8 cellular contexts compared by ENCODE assay signal in genomic region chr1:12595839-12596821, GRCh38. TPM values are rescaled to one million over a fixed set of nuclear protein-coding genes. Genes with fewer than 3 reads are reported as not detected.
DNase-seq lines count a peak whose midpoint lies in the region; ATAC-seq, FAIRE-seq and TF ChIP-seq lines count a peak whose summit lies in the region.

No MANE protein-coding gene starts in this region.

- no peaks in the 10 kb centered on the region for H3K9me3 ChIP-seq in heart right ventricle
- no peaks in the 10 kb centered on the region for H3K9me3 ChIP-seq in pancreas

- FAIRE-seq in pancreas (lab: Jason Lieb, UNC): no peak

- H3K4me1 ChIP-seq in heart right ventricle: peaks cover 70 to 100% (median 94%) of the 10 kb centered on the region in 9 donors
- peaks cover 24 to 54% (median 30%) of the 10 kb centered on the region in 3 donors for H3K4me1 ChIP-seq in pancreas

- intact Hi-C loops in heart right ventricle (cut with DNase I): loop anchor here in 2 of 10 donors (2.0 to 5.0 kb wide), 2 partner anchors 21 to 144 kb away; no protein-coding TSS in a partner anchor
- intact Hi-C loops in pancreas (cut with DNase I): no loop called here

- peak overlapping the region; percentile 72 to 95 (median 91) for H3K27ac ChIP-seq in heart right ventricle
- H3K27ac ChIP-seq in pancreas: peak overlapping the region; percentile 31 to 85 (median 57)

- 9 to 10% methylated on average over 41 to 56 of the region's 56 CpGs for whole genome bisulfite sequencing in heart right ventricle, 2 donors
- 53 to 56% methylated on average over 46 to 56 of the region's 56 CpGs for WGBS in pancreas, 2 donors

- TF ChIP-seq CTCF in heart right ventricle (IDR thresholded peaks at IDR 0.05) (no peak), pancreas (IDR thresholded peaks at IDR 0.05) (no peak)

- H3K36me3 ChIP-seq in heart right ventricle: peaks cover 0 to 4% (median 0%) of the 10 kb centered on the region in 9 donors
- H3K36me3 ChIP-seq in pancreas: peaks cover 0 to 6% (median 0%) of the 10 kb centered on the region in 3 donors

- peak; percentile 81 for ATAC-seq in GM18498 (IDR thresholded peaks at IDR 0.05; ENCODE audit: unreplicated experiment)
- peak; percentile 61 to 82 (median 72) for ATAC-seq in heart right ventricle
- peak; percentile 52 to 78 (median 72) for ATAC-seq in pancreas
- no peak for ATAC-seq in HG03520 (IDR thresholded peaks at IDR 0.05; ENCODE audit: unreplicated experiment)

- peak overlapping the region in 9 of 10 donors; percentile 14 to 46 (median 39) for H3K4me3 ChIP-seq in heart right ventricle
- peak overlapping the region in 1 of 4 donors; percentile 22 for H3K4me3 ChIP-seq in pancreas

- DNase-seq in HuH-7.5 (ENCODE audit: low spot score): peak; percentile 79
- DNase-seq in amniotic epithelial cell (ENCODE audit: low read depth): peak; percentile 99
- DNase-seq in heart right ventricle: peak; percentile 83 to 89
- DNase-seq in pancreas: peak; percentile 59 to 87 (median 70)
- DNase-seq in NCI-H2081 treated with DMSO at 0.1 percent for 48 hours (lab: John Stamatoyannopoulos, UW): no peak
- no peak for DNase-seq in LoVo (ENCODE audit: low spot score)

- H3K27me3 ChIP-seq in heart right ventricle: peaks cover 0 to 4% (median 0%) of the 10 kb centered on the region in 7 donors
- H3K27me3 ChIP-seq in pancreas: no peaks in the 10 kb centered on the region

RNA-seq across cellular contexts. Expression of gene DHRS3, which starts 21.9 kb away (rescaled TPM):
- total RNA-seq in heart right ventricle (10 to 100 TPM; 50.8 to 88.3 (median 63.7) TPM), pancreas (10 to 100 TPM; 51.3 to 98.6 (median 71.0) TPM)
- polyA plus RNA-seq in heart right ventricle (10 to 100 TPM; 39.9 to 93.5 TPM), pancreas (10 to 100 TPM; 47.7 to 48.2 TPM)

RNA-seq across cellular contexts. Expression of gene AADACL4, which starts 47.8 kb away (rescaled TPM):
- not detected for total RNA-seq in heart right ventricle
- not detected for polyA plus RNA-seq in heart right ventricle
- total RNA-seq in pancreas: not detected
- not detected for polyA plus RNA-seq in pancreas

Comparison
In these comparisons a context has a peak if more than half of its experiments do, and no peak if none do; other contexts are left out.
1. DNase-seq: peak in HuH-7.5 (single experiment), amniotic epithelial cell (single experiment), heart right ventricle (2 of 2) and pancreas (6 of 6); none in NCI-H2081 treated with DMSO at 0.1 percent for 48 hours (single experiment) and LoVo (single experiment).